Comparison of ENCODE assay signal across 1 cellular context in the genomic region with DNA sequence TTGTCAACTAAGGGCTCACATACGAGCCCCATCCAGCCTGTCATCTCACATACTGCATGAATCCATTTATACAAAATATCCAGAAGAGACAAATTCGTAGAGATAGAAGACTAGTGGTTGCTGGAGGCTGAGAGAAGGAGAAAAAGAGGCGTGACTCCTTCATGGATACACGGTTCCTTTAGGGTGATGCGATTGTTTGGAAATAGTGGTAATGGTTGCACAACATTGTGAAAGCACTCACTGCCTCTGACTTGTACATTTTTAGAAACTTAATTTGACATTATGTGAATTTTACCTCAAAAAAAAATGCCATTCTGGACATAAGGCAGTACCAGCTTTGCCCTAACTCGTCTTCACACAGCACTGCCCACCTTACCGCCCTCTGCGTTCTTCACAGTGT.
TF ChIP-seq lines count a peak whose summit lies in the region.

No MANE protein-coding gene starts in this region.

TF ChIP-seq in K562, 482 proteins besides CTCF, POLR2A, EP300 and RAD21:
- TF ChIP-seq CEBPG (CRISPR knock-in tag; IDR thresholded peaks at IDR 0.05) (peak; percentile 50; the same call in 1 of the 2 replicates), CEBPG (tag; conservative IDR thresholded peaks at IDR 0.05 in 1 of 2, IDR thresholded peaks at IDR 0.05 in 1 of 2) (peak; percentile 43 to 87; a peak in 3 of 4 replicates), HMG20B (CRISPR knock-in tag; IDR thresholded peaks at IDR 0.05) (no peak), ZFX (CRISPR knock-in tag; IDR thresholded peaks at IDR 0.05) (no peak), CEBPB (tag; IDR thresholded peaks at IDR 0.05) (peak; percentile 62), BHLHE40 (IDR thresholded peaks at IDR 0.05; ENCODE audit: low read length) (no peak), NFXL1 (CRISPR knock-in tag; IDR thresholded peaks at IDR 0.05) (no peak), RNF2 (IDR thresholded peaks at IDR 0.05) (no peak), MTA1 (IDR thresholded peaks at IDR 0.05; ENCODE audit: borderline replicate concordance) (no peak), XRCC3 (IDR thresholded peaks at IDR 0.05) (no peak), FOXP1 (CRISPR knock-in tag; IDR thresholded peaks at IDR 0.05) (no peak), CBFA2T3 (IDR thresholded peaks at IDR 0.05) (no peak)
- TF ChIP-seq, protein P1, sequence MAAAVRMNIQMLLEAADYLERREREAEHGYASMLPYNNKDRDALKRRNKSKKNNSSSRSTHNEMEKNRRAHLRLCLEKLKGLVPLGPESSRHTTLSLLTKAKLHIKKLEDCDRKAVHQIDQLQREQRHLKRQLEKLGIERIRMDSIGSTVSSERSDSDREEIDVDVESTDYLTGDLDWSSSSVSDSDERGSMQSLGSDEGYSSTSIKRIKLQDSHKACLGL (CRISPR knock-in tag; IDR thresholded peaks at IDR 0.05; ENCODE audit: borderline replicate concordance, poor library complexity, severe bottlenecking), result no peak
- TF ChIP-seq, protein P2, sequence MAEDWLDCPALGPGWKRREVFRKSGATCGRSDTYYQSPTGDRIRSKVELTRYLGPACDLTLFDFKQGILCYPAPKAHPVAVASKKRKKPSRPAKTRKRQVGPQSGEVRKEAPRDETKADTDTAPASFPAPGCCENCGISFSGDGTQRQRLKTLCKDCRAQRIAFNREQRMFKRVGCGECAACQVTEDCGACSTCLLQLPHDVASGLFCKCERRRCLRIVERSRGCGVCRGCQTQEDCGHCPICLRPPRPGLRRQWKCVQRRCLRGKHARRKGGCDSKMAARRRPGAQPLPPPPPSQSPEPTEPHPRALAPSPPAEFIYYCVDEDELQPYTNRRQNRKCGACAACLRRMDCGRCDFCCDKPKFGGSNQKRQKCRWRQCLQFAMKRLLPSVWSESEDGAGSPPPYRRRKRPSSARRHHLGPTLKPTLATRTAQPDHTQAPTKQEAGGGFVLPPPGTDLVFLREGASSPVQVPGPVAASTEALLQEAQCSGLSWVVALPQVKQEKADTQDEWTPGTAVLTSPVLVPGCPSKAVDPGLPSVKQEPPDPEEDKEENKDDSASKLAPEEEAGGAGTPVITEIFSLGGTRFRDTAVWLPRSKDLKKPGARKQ (CRISPR knock-in tag; IDR thresholded peaks at IDR 0.05), result no peak
- TF ChIP-seq, protein P3, sequence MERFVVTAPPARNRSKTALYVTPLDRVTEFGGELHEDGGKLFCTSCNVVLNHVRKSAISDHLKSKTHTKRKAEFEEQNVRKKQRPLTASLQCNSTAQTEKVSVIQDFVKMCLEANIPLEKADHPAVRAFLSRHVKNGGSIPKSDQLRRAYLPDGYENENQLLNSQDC (CRISPR knock-in tag; IDR thresholded peaks at IDR 0.05), result no peak
